In genomic region chr2:70891572-70892356, GRCh38 we compare ENCODE assay signal across 1 cellular context.
TF ChIP-seq lines count a peak whose summit lies in the region.

No MANE protein-coding gene starts in this region.

TF ChIP-seq in H1, 55 proteins besides CTCF, POLR2A, EP300 and RAD21:
- TF ChIP-seq CHD2 (IDR thresholded peaks at IDR 0.05; ENCODE audit: low read length) = no peak
- TF ChIP-seq EZH2 (IDR thresholded peaks at IDR 0.05; ENCODE audit: low read depth, low read length, severe bottlenecking) = peak; percentile 69
- TF ChIP-seq CTBP2 (IDR thresholded peaks at IDR 0.05; ENCODE audit: borderline replicate concordance, insufficient read depth, insufficient read length, low read length) = no peak
- TF ChIP-seq EGR1 (IDR thresholded peaks at IDR 0.05; ENCODE audit: borderline replicate concordance, low read depth, low read length) = no peak
- TF ChIP-seq RXRA (IDR thresholded peaks at IDR 0.05; ENCODE audit: insufficient read depth, low read depth, low read length) = no peak
- no peak for TF ChIP-seq RFX5 (IDR thresholded peaks at IDR 0.05; ENCODE audit: borderline replicate concordance, low read depth, low read length)
- TF ChIP-seq POLR2AphosphoS5 (IDR thresholded peaks at IDR 0.05; ENCODE audit: low read depth, low read length) = no peak
- TF ChIP-seq, protein P1, sequence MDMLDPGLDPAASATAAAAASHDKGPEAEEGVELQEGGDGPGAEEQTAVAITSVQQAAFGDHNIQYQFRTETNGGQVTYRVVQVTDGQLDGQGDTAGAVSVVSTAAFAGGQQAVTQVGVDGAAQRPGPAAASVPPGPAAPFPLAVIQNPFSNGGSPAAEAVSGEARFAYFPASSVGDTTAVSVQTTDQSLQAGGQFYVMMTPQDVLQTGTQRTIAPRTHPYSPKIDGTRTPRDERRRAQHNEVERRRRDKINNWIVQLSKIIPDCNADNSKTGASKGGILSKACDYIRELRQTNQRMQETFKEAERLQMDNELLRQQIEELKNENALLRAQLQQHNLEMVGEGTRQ (IDR thresholded peaks at IDR 0.05; ENCODE audit: low read length) = no peak
- no peak for TF ChIP-seq E2F6 (IDR thresholded peaks at IDR 0.05)
- TF ChIP-seq SUZ12 (IDR thresholded peaks at IDR 0.05; ENCODE audit: low read length) = peak; percentile 50; the same call in 1 of the 2 replicates
- TF ChIP-seq CBX8 (IDR thresholded peaks at IDR 0.05; ENCODE audit: borderline replicate concordance, low read depth, low read length) = peak; percentile 74; the same call in 1 of the 2 replicates
- no peak for TF ChIP-seq CHD7 (IDR thresholded peaks at IDR 0.05; ENCODE audit: insufficient replicate concordance, low read length)
- no peak for TF ChIP-seq NANOG (IDR thresholded peaks at IDR 0.05; ENCODE audit: insufficient read depth, low read depth, low read length, poor library complexity, severe bottlenecking)
- TF ChIP-seq RNF2 (IDR thresholded peaks at IDR 0.05; ENCODE audit: borderline replicate concordance, low read depth, low read length, missing control alignments, poor library complexity, severe bottlenecking) = peak; percentile 51
- TF ChIP-seq SIRT6 (IDR thresholded peaks at IDR 0.05; ENCODE audit: low read length) = no peak
- TF ChIP-seq NRF1 (IDR thresholded peaks at IDR 0.05; ENCODE audit: low read depth, low read length) = no peak
- no peak for TF ChIP-seq BRCA1 (IDR thresholded peaks at IDR 0.05; ENCODE audit: low read depth, low read length)
TF ChIP-seq in H1: peak in this region for 4.
